Comparison of ENCODE assay signal across 9 cellular contexts in genomic region chr18:52670903-52671302, GRCh38.
A peak's percentile ranks its signal among the peaks of the same experiment; 100 is the strongest.
DNase-seq lines count a peak whose midpoint lies in the region; ATAC-seq and TF ChIP-seq lines count a peak whose summit lies in the region.
"Had no signal": no experiment of that assay in that cellular context is flagged by ENCODE, and none has a peak within 500 bp of the region (broad histone marks: within the 10 kb centered on the region; RNA-seq: fewer than 3 reads in every experiment).

No MANE protein-coding gene starts in this region.

- H3K36me3 ChIP-seq in Loucy (ENCODE audit: insufficient read depth, low read length) = no peaks in the 10 kb centered on the region
- no peaks in the 10 kb centered on the region for H3K36me3 ChIP-seq in aorta (ENCODE audit: control insufficient read depth in 1 of 2, insufficient read depth in 2 of 2, low read length in 1 of 2)
- H3K36me3 ChIP-seq in suprapubic skin = no peaks in the 10 kb centered on the region

- H3K4me2 ChIP-seq in Loucy (ENCODE audit: low read depth, low read length, poor library complexity, severe bottlenecking) = no peak overlapping the region

- H3F3A ChIP-seq in Loucy (ENCODE audit: low read depth) = no peaks in the 10 kb centered on the region

- H4K20me1 ChIP-seq in Loucy (ENCODE audit: insufficient read depth, low read length, poor library complexity, severe bottlenecking) = no peaks in the 10 kb centered on the region

- H2AFZ ChIP-seq in Loucy (ENCODE audit: low read length) = no peak overlapping the region

- peak; percentile 33 for DNase-seq in DMS153 treated with DMSO at 0.1 percent for 48 hours (lab: John Stamatoyannopoulos, UW; ENCODE audit: unreplicated experiment)
- peak; percentile 2 for DNase-seq in SW480 (ENCODE audit: low spot score)
- peak; percentile 54 for DNase-seq in medulla oblongata (ENCODE audit: extremely low spot score)
- DNase-seq in activated T-cell treated with anti-CD3 and anti-CD28 coated beads, Interleukin-2, amount 50 U/mL, for 48 hours = no peak
- no peak for DNase-seq in SIG-M5 treated with dmso at 0.1 percent for 504 hours (lab: John Stamatoyannopoulos, UW; ENCODE audit: unreplicated experiment)
- no peak for DNase-seq in aorta
- DNase-seq in suprapubic skin (ENCODE audit: low spot score in 2 of 2) = no peak
- DNase-seq: naive B cell had no signal

- TF ChIP-seq CTCF in Loucy (conservative IDR thresholded peaks at IDR 0.05; ENCODE audit: low read length) (peak; percentile 40), suprapubic skin (IDR thresholded peaks at IDR 0.05) (no peak)

- H3K4me3 ChIP-seq in Loucy (ENCODE audit: low read length, poor library complexity, severe bottlenecking) (no peak overlapping the region), aorta (ENCODE audit: low read length in 2 of 2) (no peak overlapping the region), suprapubic skin (no peak overlapping the region)

- no peaks in the 10 kb centered on the region for H3K79me2 ChIP-seq in Loucy (ENCODE audit: insufficient read depth, low read length)

- no peaks in the 10 kb centered on the region for H3K4me1 ChIP-seq in Loucy (ENCODE audit: insufficient read depth, low read length, poor library complexity, severe bottlenecking)
- no peaks in the 10 kb centered on the region for H3K4me1 ChIP-seq in aorta (ENCODE audit: control insufficient read depth in 1 of 2, insufficient read depth in 2 of 2, low read length in 2 of 2)
- no peaks in the 10 kb centered on the region for H3K4me1 ChIP-seq in suprapubic skin

- H3K9me3 ChIP-seq in Loucy (ENCODE audit: insufficient read depth, low read depth, low read length) = no peaks in the 10 kb centered on the region
- H3K9me3 ChIP-seq in aorta (ENCODE audit: control insufficient read depth, low read length) = no peaks in the 10 kb centered on the region
- no peaks in the 10 kb centered on the region for H3K9me3 ChIP-seq in suprapubic skin

- no peak overlapping the region for H3K9ac ChIP-seq in Loucy (ENCODE audit: low read depth, low read length, poor library complexity, severe bottlenecking)

- TF ChIP-seq EP300 in suprapubic skin (IDR thresholded peaks at IDR 0.05) = no peak

- no peaks in the 10 kb centered on the region for H3K27me3 ChIP-seq in Loucy (ENCODE audit: insufficient read depth, low read length, poor library complexity, severe bottlenecking)
- no peaks in the 10 kb centered on the region for H3K27me3 ChIP-seq in aorta (ENCODE audit: control insufficient read depth in 1 of 2, insufficient read depth in 2 of 2, low read length in 1 of 2)
- no peaks in the 10 kb centered on the region for H3K27me3 ChIP-seq in suprapubic skin

- no peaks in the 10 kb centered on the region for H3K9me2 ChIP-seq in Loucy (replicated peaks; ENCODE audit: low read depth, low read length)

- intact Hi-C loops in aorta (cut with DNase I) = no loop called here

- no peak for TF ChIP-seq POLR2A in suprapubic skin (IDR thresholded peaks at IDR 0.05)

- H3K27ac ChIP-seq in aorta (ENCODE audit: low read depth in 1 of 2, low read length in 2 of 2) = no peak overlapping the region
- no peak overlapping the region for H3K27ac ChIP-seq in suprapubic skin

- WGBS in aorta, 2 donors = 13 to 14% methylated on average over 3 of the region's 3 CpGs
- 12% methylated on average over 3 of the region's 3 CpGs for WGBS in suprapubic skin

- ATAC-seq in aorta (ENCODE audit: low FRiP score) = no peak

Comparison
In these comparisons a context has a peak if more than half of its experiments do, and no peak if none do; other contexts are left out.
1. DNase-seq: peak in DMS153 treated with DMSO at 0.1 percent for 48 hours (single experiment), SW480 (single experiment) and medulla oblongata (single experiment); none in activated T-cell treated with anti-CD3 and anti-CD28 coated beads, Interleukin-2, amount 50 U/mL, for 48 hours (0 of 2), SIG-M5 treated with dmso at 0.1 percent for 504 hours (single experiment), aorta (0 of 2) and suprapubic skin (0 of 2).